29 cellular contexts compared by ENCODE assay signal in the genomic region with DNA sequence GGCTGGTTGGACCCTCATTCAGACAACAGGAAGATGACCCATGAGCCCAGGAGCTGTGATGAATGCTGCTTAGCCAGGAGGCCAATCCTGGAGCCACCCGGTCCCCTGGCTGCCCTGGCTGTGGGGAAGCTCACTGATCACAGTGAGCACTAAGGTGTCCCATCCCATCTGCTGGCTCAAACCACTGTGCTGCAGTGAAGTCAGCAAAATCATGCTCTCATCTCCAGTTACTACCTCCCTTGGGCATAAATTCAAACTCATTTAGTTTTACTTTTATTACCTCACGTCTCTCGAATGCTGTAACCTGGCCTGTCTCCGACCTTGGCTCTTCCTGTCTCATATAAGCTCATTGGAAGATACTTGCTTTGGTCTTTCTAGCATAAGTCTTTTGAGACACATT.
"Had no signal": no experiment of that assay in that cellular context is flagged by ENCODE, and none has a peak within 500 bp of the region (broad histone marks: within the 10 kb centered on the region; RNA-seq: fewer than 3 reads in every experiment).

No MANE protein-coding gene starts in this region.

- H3K36me3 Mint-ChIP-seq: activated CD4-positive, alpha-beta memory T cell treated with anti-CD3 and anti-CD28 coated beads for 36 hours; stimulated activated effector memory CD8-positive, alpha-beta T cell treated with anti-CD3 and anti-CD28 coated beads, Interleukin-12 subunit alpha, Interleukin-12 subunit beta, amount 100 ng/mL, for 72 hours had no signal

- H3K36me3 ChIP-seq: colonic mucosa, gastrocnemius medialis, ovary, thyroid gland, upper lobe of left lung had no signal

- H3K4me1 ChIP-seq: colonic mucosa, thyroid gland, upper lobe of left lung had no signal

- H3K79me2 ChIP-seq: hepatocyte had no signal

- H3K9me3 Mint-ChIP-seq: activated CD4-positive, alpha-beta memory T cell treated with anti-CD3 and anti-CD28 coated beads for 36 hours; activated T-helper 1 cell treated with anti-CD3 and anti-CD28 coated beads, Interleukin-12 subunit alpha, Interleukin-12 subunit beta, Interleukin-2, Interleukin-4 antibody, amounts not matched to agents 30 ng/mL and 10 ng/mL and 1 ng/mL, durations not matched to agents 14 hours and 24 hours and 36 hours; central memory CD8-positive, alpha-beta T cell; stimulated activated effector memory CD8-positive, alpha-beta T cell treated with anti-CD3 and anti-CD28 coated beads, Interleukin-12 subunit alpha, Interleukin-12 subunit beta, amount 100 ng/mL, for 72 hours; stimulated activated naive CD8-positive, alpha-beta T cell treated with anti-CD3 and anti-CD28 coated beads, Interleukin-15, Interleukin-2, amounts not matched to agents 100 ng/mL and 50 ng/mL, for 24 hours had no signal

- H3K4me3 Mint-ChIP-seq: activated CD4-positive, alpha-beta memory T cell treated with anti-CD3 and anti-CD28 coated beads for 36 hours; activated CD4-positive, alpha-beta T cell treated with anti-CD3 and anti-CD28 coated beads, Interleukin-2, amount 10 ng/mL, durations not matched to agents 24 days and 14 days; activated T-helper 1 cell treated with anti-CD3 and anti-CD28 coated beads, Interleukin-12 subunit alpha, Interleukin-12 subunit beta, Interleukin-2, Interleukin-4 antibody, amounts not matched to agents 30 ng/mL and 10 ng/mL and 1 ng/mL, durations not matched to agents 14 hours and 24 hours and 36 hours; central memory CD8-positive, alpha-beta T cell; nephron progenitor cell; stimulated activated effector memory CD8-positive, alpha-beta T cell treated with anti-CD3 and anti-CD28 coated beads, Interleukin-12 subunit alpha, Interleukin-12 subunit beta, amount 100 ng/mL, for 72 hours; stimulated activated naive CD8-positive, alpha-beta T cell treated with anti-CD3 and anti-CD28 coated beads, Interleukin-15, Interleukin-2, amounts not matched to agents 100 ng/mL and 50 ng/mL, for 24 hours had no signal

- H3K27ac ChIP-seq: colonic mucosa, gastrocnemius medialis, hepatocyte, ovary, thyroid gland, upper lobe of left lung had no signal

- H3K9me3 ChIP-seq: colonic mucosa, gastrocnemius medialis, mucosa of descending colon, ovary, thyroid gland, upper lobe of left lung had no signal

- H3K27me3 Mint-ChIP-seq: central memory CD8-positive, alpha-beta T cell had no signal

- ATAC-seq: left ventricle myocardium superior; mucosa of descending colon; sciatic nerve; stimulated activated effector memory CD8-positive, alpha-beta T cell treated with anti-CD3 and anti-CD28 coated beads, Interleukin-12 subunit alpha, Interleukin-12 subunit beta, amount 100 ng/mL, for 72 hours had no signal

- H3K4me3 ChIP-seq: colonic mucosa, gastrocnemius medialis, hepatocyte, mucosa of descending colon, ovary, thyroid gland, upper lobe of left lung had no signal

- H3K27ac Mint-ChIP-seq: activated CD4-positive, alpha-beta memory T cell treated with anti-CD3 and anti-CD28 coated beads for 36 hours; activated CD4-positive, alpha-beta T cell treated with anti-CD3 and anti-CD28 coated beads, Interleukin-2, amount 10 ng/mL, durations not matched to agents 24 days and 14 days; activated T-helper 1 cell treated with anti-CD3 and anti-CD28 coated beads, Interleukin-12 subunit alpha, Interleukin-12 subunit beta, Interleukin-2, Interleukin-4 antibody, amounts not matched to agents 30 ng/mL and 10 ng/mL and 1 ng/mL, durations not matched to agents 14 hours and 24 hours and 36 hours; nephron progenitor cell; progenitor cell of endocrine pancreas; stimulated activated effector memory CD8-positive, alpha-beta T cell treated with anti-CD3 and anti-CD28 coated beads, Interleukin-12 subunit alpha, Interleukin-12 subunit beta, amount 100 ng/mL, for 72 hours; stimulated activated naive CD8-positive, alpha-beta T cell treated with anti-CD3 and anti-CD28 coated beads, Interleukin-15, Interleukin-2, amounts not matched to agents 100 ng/mL and 50 ng/mL, for 24 hours had no signal

- H3K4me2 ChIP-seq: hepatocyte had no signal

- H3K27me3 ChIP-seq: colonic mucosa, gastrocnemius medialis, hepatocyte, ovary, thyroid gland, upper lobe of left lung had no signal

- DNase-seq: activated CD4-positive, alpha-beta memory T cell treated with anti-CD3 and anti-CD28 coated beads for 36 hours; activated CD4-positive, alpha-beta T cell treated with anti-CD3 and anti-CD28 coated beads, Interleukin-2, amount 10 ng/mL, durations not matched to agents 24 days and 14 days; activated CD4-positive, CD25-positive, alpha-beta regulatory T cell treated with anti-CD3 and anti-CD28 coated beads, Interleukin-2, amount 50 U/mL, for 72 hours; activated CD8-positive, alpha-beta memory T cell treated with anti-CD3 and anti-CD28 coated beads, Interleukin-2, amount 50 U/mL, for 4 hours; activated effector memory CD4-positive, alpha-beta T cell treated with anti-CD3 and anti-CD28 coated beads, Interleukin-2, amount 50 U/mL, for 16 hours; activated naive CD4-positive, alpha-beta T cell treated with anti-CD3 and anti-CD28 coated beads, Interleukin-2, amount 50 U/mL, for 16 hours; activated T-cell treated with anti-CD3 and anti-CD28 coated beads, Interleukin-2, amount 50 U/mL, for 1 hour; amniotic stem cell; colonic mucosa; effector memory CD4-positive, alpha-beta T cell; gastrocnemius medialis; islet precursor cell; left ventricle myocardium superior; mucosa of descending colon; nephron progenitor cell; ovary; retina; small intestine; stimulated activated CD4-positive, alpha-beta T cell treated with anti-CD3 and anti-CD28 coated beads, Interleukin-4, amount 100 ng/mL, for 24 hours; T-helper 2 cell; thyroid gland; upper lobe of left lung had no signal

- H3K4me1 Mint-ChIP-seq: central memory CD8-positive, alpha-beta T cell had no signal

- H2AFZ ChIP-seq: hepatocyte had no signal
